In the genomic region with DNA sequence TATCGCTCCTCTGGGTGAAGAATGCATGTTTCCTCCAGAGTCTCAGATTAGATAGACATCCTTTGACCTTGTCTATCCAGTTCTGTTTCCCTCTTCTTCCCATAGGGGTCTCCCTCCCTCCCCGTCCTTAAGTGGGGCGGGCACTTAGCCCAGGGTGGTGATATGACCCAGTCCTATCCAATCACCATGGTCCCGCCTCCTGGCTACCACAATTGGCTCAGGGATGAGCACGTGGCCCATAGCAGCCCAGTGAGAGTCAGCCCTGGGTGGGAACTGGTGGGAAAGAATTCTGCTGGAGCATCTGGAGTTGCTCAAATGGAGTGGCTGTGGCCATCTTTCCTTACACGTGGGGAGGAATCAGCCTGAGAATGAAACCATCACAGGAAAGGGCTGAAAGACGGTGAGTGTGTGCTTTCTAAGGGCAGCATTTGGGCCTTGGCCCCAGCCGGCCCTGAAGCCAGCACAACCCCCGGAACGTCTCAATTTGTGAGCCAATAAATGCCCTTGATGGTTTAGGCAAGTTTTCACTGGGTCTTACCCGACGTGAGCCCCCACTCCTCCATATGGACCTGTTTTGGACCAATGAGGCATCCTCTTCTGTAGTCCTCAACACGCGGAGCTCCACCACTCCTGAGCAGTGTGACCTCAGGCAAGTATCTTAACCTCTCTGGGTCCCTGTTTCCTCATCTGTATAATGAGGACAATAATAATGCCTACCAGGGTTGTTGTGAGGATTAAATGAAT, we compare ENCODE assay signal across 8 cellular contexts. TPM values are rescaled to one million over a fixed set of nuclear protein-coding genes. Genes with fewer than 3 reads are reported as not detected.
DNase-seq lines count a peak whose midpoint lies in the region; ATAC-seq and TF ChIP-seq lines count a peak whose summit lies in the region.

No MANE protein-coding gene starts in this region.

- intact Hi-C loops in activated CD4-positive, alpha-beta T cell treated with anti-CD3 and anti-CD28 coated beads, Interleukin-2, amount 10 ng/mL, durations not matched to agents 24 days and 14 days (cut with micrococcal nuclease): no loop called here
- intact Hi-C loops in testis (cut with DNase I; ENCODE audit: low total_unique reads): no loop called here

- TF ChIP-seq POLR2A in testis (IDR thresholded peaks at IDR 0.05): no peak

- H3K4me1 Mint-ChIP-seq in activated CD4-positive, alpha-beta T cell treated with anti-CD3 and anti-CD28 coated beads, Interleukin-2, amount 10 ng/mL, durations not matched to agents 24 days and 14 days: peaks cover 26% of the 10 kb centered on the region

- in situ Hi-C loops in HAP-1 (cut with MboI; ENCODE audit: low sequenced_read_pairs): no loop called here

- no peak overlapping the region for H3K4me3 Mint-ChIP-seq in activated CD4-positive, alpha-beta T cell treated with anti-CD3 and anti-CD28 coated beads, Interleukin-2, amount 10 ng/mL, durations not matched to agents 24 days and 14 days

- H3K9me3 Mint-ChIP-seq in activated CD4-positive, alpha-beta T cell treated with anti-CD3 and anti-CD28 coated beads, Interleukin-2, amount 10 ng/mL, durations not matched to agents 24 days and 14 days: no peaks in the 10 kb centered on the region

- DNase-seq in COLO668 (lab: John Stamatoyannopoulos, UW; ENCODE audit: unreplicated experiment) (peak; percentile 93), HAP-1 (ENCODE audit: low spot score in 2 of 2) (peak; percentile 94 to 98), NCI-H2227 (lab: John Stamatoyannopoulos, UW; ENCODE audit: unreplicated experiment) (peak; percentile 78), midbrain (lab: John Stamatoyannopoulos, UW) (peak; percentile 73), testis (peak; percentile 91)
- DNase-seq in activated CD4-positive, alpha-beta T cell treated with anti-CD3 and anti-CD28 coated beads, Interleukin-2, amount 10 ng/mL, durations not matched to agents 24 days and 14 days: peak; percentile 74

- H3K36me3 Mint-ChIP-seq in activated CD4-positive, alpha-beta T cell treated with anti-CD3 and anti-CD28 coated beads, Interleukin-2, amount 10 ng/mL, durations not matched to agents 24 days and 14 days (ENCODE audit: low read depth): no peaks in the 10 kb centered on the region

- H3K27me3 ChIP-seq in HAP-1 (ENCODE audit: low read depth) (no peaks in the 10 kb centered on the region), testis (no peaks in the 10 kb centered on the region)

- peak overlapping the region; percentile 27 to 82 for H3K27ac ChIP-seq in testis

- H3K27ac Mint-ChIP-seq in activated CD4-positive, alpha-beta T cell treated with anti-CD3 and anti-CD28 coated beads, Interleukin-2, amount 10 ng/mL, durations not matched to agents 24 days and 14 days: peak overlapping the region; percentile 45

- H3K4me3 ChIP-seq in HAP-1 (peak overlapping the region; percentile 26), testis (no peak overlapping the region)

- H3K36me3 ChIP-seq in HAP-1 (replicated peaks) (peaks cover 10% of the 10 kb centered on the region), testis (ENCODE audit: low read depth, missing control alignments) (no peaks in the 10 kb centered on the region)

- 36 to 46% methylated on average over 8 to 14 of the region's 14 CpGs for WGBS in testis, 2 donors

- no peaks in the 10 kb centered on the region for H3K27me3 Mint-ChIP-seq in activated CD4-positive, alpha-beta T cell treated with anti-CD3 and anti-CD28 coated beads, Interleukin-2, amount 10 ng/mL, durations not matched to agents 24 days and 14 days

- H3K4me1 ChIP-seq in HAP-1 (peaks cover 22% of the 10 kb centered on the region), testis (peaks cover 48% of the 10 kb centered on the region)

- ATAC-seq in esophagus mucosa (peak; percentile 54), GM21528 (IDR thresholded peaks at IDR 0.05; ENCODE audit: low FRiP score, unreplicated experiment) (no peak)

- H3K9me3 ChIP-seq in HAP-1 (no peaks in the 10 kb centered on the region), testis (no peaks in the 10 kb centered on the region)

- TF ChIP-seq CTCF in testis (IDR thresholded peaks at IDR 0.05): peak in 1 of 3 experiments; percentile 4

RNA-seq across cellular contexts. Expression of a gene that starts 14.3 kb away (rescaled TPM):
- total RNA-seq in activated CD4-positive, alpha-beta T cell treated with anti-CD3 and anti-CD28 coated beads, Interleukin-2, amount 10 ng/mL, durations not matched to agents 24 days and 14 days: 47.6 and 48.0 TPM in 2 replicates
- total RNA-seq in esophagus mucosa (13.1 TPM), testis (10 to 100 TPM; 61.2 to 67.9 TPM)
- 39.9 TPM for polyA plus RNA-seq in testis (ENCODE audit: insufficient read depth, low read depth, low replicate concordance)

RNA-seq across cellular contexts. Expression of a gene that starts 42.5 kb away (rescaled TPM):
- total RNA-seq in activated CD4-positive, alpha-beta T cell treated with anti-CD3 and anti-CD28 coated beads, Interleukin-2, amount 10 ng/mL, durations not matched to agents 24 days and 14 days: 9.3 and 10.7 TPM in 2 replicates
- 2.3 TPM for total RNA-seq in esophagus mucosa
- total RNA-seq in testis: 10 to 100 TPM; 10.2 to 11.1 TPM
- polyA plus RNA-seq in testis (ENCODE audit: insufficient read depth, low read depth, low replicate concordance): 5.9 TPM
